ENCODE assay signal across 18 cellular contexts in the genomic region with DNA sequence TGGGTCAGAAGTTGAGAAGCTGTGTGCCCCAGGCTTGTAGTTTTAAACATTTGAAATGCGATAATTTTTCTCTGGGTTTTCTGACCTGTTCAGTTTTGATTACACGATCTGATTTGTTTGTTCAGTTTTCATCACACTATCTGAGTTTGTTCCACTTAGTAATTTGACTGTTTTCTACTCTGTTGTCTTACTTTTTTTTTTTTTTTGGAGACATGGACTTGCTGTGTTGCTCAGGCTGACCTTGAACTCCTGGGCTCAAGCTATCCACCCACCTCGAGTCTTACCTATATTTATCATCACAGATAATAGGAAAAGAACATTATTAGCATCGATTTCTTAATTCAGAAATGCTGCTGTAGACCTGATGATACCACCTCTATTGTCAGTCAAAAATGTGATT.
"Had no signal": no experiment of that assay in that cellular context is flagged by ENCODE, and none has a peak within 500 bp of the region (broad histone marks: within the 10 kb centered on the region; RNA-seq: fewer than 3 reads in every experiment).

No MANE protein-coding gene starts in this region.

- H3K4me1 ChIP-seq: uterus had no signal

- DNase-seq: activated CD4-positive, alpha-beta T cell treated with anti-CD3 and anti-CD28 coated beads for 36 hours; activated CD4-positive, alpha-beta T cell treated with anti-CD3 and anti-CD28 coated beads, Interleukin-2, amount 50 U/mL, for 48 hours; activated gamma-delta T cell treated with Interleukin-2 at 50 U/mL for 16 hours; body of pancreas; erythroblast; foreskin melanocyte; glutamatergic neuron; hippocampal formation; islet precursor cell; sigmoid colon; stimulated activated CD4-positive, alpha-beta T cell treated with anti-CD3 and anti-CD28 coated beads, Interleukin-4, amount 100 ng/mL, for 4 hours; stimulated activated naive CD4-positive, alpha-beta T cell treated with Interleukin-2 at 50 U/mL for 16 hours; substantia nigra; SW 1271; tibial artery; uterus had no signal

- H3K27me3 Mint-ChIP-seq: activated CD4-positive, alpha-beta T cell treated with anti-CD3 and anti-CD28 coated beads for 36 hours had no signal

- H3K27me3 ChIP-seq: body of pancreas, sigmoid colon, tibial artery, uterus had no signal

- H3K27ac ChIP-seq: parathyroid adenoma, sigmoid colon, tibial artery, uterus had no signal

- H3K36me3 ChIP-seq: sigmoid colon, tibial artery, uterus had no signal

- H3K4me3 ChIP-seq: body of pancreas, sigmoid colon, tibial artery, uterus had no signal

- ATAC-seq: activated CD4-positive, alpha-beta T cell treated with anti-CD3 and anti-CD28 coated beads for 36 hours; body of pancreas; WTC11 had no signal

- H3K9me3 Mint-ChIP-seq: WTC11 had no signal

- H3K9me3 ChIP-seq: body of pancreas, sigmoid colon, tibial artery, uterus had no signal

- H3K27ac Mint-ChIP-seq: WTC11 had no signal

- H3K4me3 Mint-ChIP-seq: activated CD4-positive, alpha-beta T cell treated with anti-CD3 and anti-CD28 coated beads for 36 hours; WTC11 had no signal
